In the genomic region with DNA sequence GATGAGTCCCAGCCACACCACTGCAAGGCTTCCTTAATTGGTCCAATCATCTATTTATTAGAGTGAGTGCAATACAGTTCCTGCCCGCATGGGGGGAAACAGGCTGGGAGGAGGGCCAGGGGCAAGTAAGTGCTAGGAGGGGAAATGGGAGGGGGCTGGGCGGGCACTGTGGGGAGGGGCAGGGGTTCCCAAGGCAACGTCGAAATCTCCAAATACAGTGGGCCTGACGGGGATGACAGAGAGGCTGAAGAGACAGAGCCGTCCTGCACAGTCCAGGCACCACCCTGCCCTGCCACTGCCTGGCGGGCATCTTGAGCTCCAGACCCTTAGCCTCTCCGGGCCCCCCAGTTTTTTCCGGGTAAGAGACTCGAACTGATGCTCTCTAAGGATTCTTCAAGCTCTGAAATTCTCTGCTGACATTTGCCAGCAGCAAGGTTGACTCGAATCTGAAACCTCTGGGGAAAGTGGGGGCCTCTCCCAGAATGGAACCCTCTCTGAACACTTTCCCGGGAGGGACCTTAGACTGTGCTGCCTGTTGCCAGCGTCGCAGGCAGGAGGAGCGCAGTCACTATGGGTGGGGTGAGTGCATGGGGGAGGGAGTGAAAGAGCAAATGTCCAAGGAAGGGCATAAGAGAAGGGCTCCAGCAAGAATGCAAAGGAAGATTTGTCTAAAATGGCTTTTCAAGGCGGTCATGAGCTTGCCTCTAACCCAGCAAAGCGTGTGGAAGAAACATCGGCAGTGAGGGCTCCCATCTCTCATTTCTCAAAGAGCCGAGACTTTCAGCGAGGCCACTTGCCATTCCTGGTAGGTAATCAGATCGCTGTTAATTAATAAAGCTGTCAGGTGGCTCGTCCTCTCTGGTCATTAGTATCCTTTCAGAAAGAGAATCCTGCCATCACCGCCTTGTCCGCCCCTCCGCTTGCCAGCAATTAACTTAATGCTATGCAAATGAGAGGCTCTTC, we compare ENCODE assay signal across 7 cellular contexts.
DNase-seq lines count a peak whose midpoint lies in the region; ATAC-seq, FAIRE-seq and TF ChIP-seq lines count a peak whose summit lies in the region.

No MANE protein-coding gene starts in this region.

- TF ChIP-seq POLR2A in GM12891 (IDR thresholded peaks at IDR 0.05; ENCODE audit: low read depth, low read length) (no peak), endothelial cell of umbilical vein (IDR thresholded peaks at IDR 0.05; ENCODE audit: low read depth, low read length) (no peak)

- no peaks in the 10 kb centered on the region for H3K79me2 ChIP-seq in endothelial cell of umbilical vein (ENCODE audit: control insufficient read depth, insufficient read depth, low read length)

- H3K36me3 ChIP-seq in endothelial cell of umbilical vein (ENCODE audit: control insufficient read depth in 2 of 2, extremely low read depth in 1 of 2, insufficient read depth in 2 of 2, low read length in 2 of 2): no peaks in the 10 kb centered on the region
- no peaks in the 10 kb centered on the region for H3K36me3 ChIP-seq in mucosa of descending colon (ENCODE audit: low read depth)

- peaks cover 3% of the 10 kb centered on the region for H3K4me1 ChIP-seq in endothelial cell of umbilical vein (ENCODE audit: control insufficient read depth, extremely low read depth, insufficient read depth, low read length)
- peaks cover 12% of the 10 kb centered on the region for H3K4me1 ChIP-seq in mucosa of descending colon (ENCODE audit: low read depth)

- peak; percentile 31 to 55 for TF ChIP-seq CTCF in endothelial cell of umbilical vein (IDR thresholded peaks at IDR 0.05; ENCODE audit: extremely low read depth in 1 of 2, insufficient read depth in 1 of 2, low read depth in 1 of 2, low read length in 2 of 2)
- peak; percentile 22 for TF ChIP-seq CTCF in mucosa of descending colon (IDR thresholded peaks at IDR 0.05)

- peak; percentile 55 for ATAC-seq in HG02981 (IDR thresholded peaks at IDR 0.05; ENCODE audit: unreplicated experiment)
- peak; percentile 81 for ATAC-seq in mucosa of descending colon

- POLR2A ChIA-PET in endothelial cell of umbilical vein (lab: Charles Lee): no interaction called here

- H3K9me1 ChIP-seq in endothelial cell of umbilical vein (replicated peaks; ENCODE audit: control insufficient read depth, extremely low read depth, insufficient read depth, low read length): no peaks in the 10 kb centered on the region

- dilution Hi-C loops in endothelial cell of umbilical vein (cut with MboI; ENCODE audit: extremely low pct_ligation_motif_present, low sequenced_read_pairs): no loop called here

- peak; percentile 89 for FAIRE-seq in GM12891 (lab: Jason Lieb, UNC)
- FAIRE-seq in endothelial cell of umbilical vein (lab: Jason Lieb, UNC): peak; percentile 88

- DNase-seq in GM12891 (ENCODE audit: insufficient read length, low spot score) (peak; percentile 54), NCI-H526 (lab: John Stamatoyannopoulos, UW) (peak; percentile 43 to 73), endothelial cell of umbilical vein (ENCODE audit: low read depth, low spot score) (peak; percentile 68), mucosa of descending colon (peak; percentile 67 to 70 (median 69))
- peak; percentile 31 to 48 for DNase-seq in activated CD8-positive, alpha-beta memory T cell treated with anti-CD3 and anti-CD28 coated beads for 4 hours (ENCODE audit: low read depth in 2 of 2)
- DNase-seq in stimulated activated CD8-positive, alpha-beta memory T cell treated with anti-CD3 and anti-CD28 coated beads, Interleukin-7, amount 100 ng/mL, for 24 hours (ENCODE audit: low read depth): peak; percentile 28

- no peaks in the 10 kb centered on the region for H3K9me3 ChIP-seq in endothelial cell of umbilical vein (replicated peaks; ENCODE audit: control insufficient read depth, insufficient read depth, low read length)
- no peaks in the 10 kb centered on the region for H3K9me3 ChIP-seq in mucosa of descending colon

- peak overlapping the region; percentile 97 for H2AFZ ChIP-seq in endothelial cell of umbilical vein (ENCODE audit: low read depth, low read length)

- H4K20me1 ChIP-seq in endothelial cell of umbilical vein (replicated peaks; ENCODE audit: control insufficient read depth, extremely low read depth, insufficient read depth, low read length): no peaks in the 10 kb centered on the region

- peak overlapping the region; percentile 61 for H3K27ac ChIP-seq in endothelial cell of umbilical vein (ENCODE audit: insufficient read depth, low read depth, low read length)

- BruUV-seq in endothelial cell of umbilical vein (replicated peaks; lab: Mats Ljungman, UMichigan): TSS peak; percentile 96

- H3K4me2 ChIP-seq in endothelial cell of umbilical vein (ENCODE audit: insufficient read depth, low read length): peak overlapping the region; percentile 93

- intact Hi-C loops in endothelial cell of umbilical vein (cut with micrococcal nuclease): no loop called here
- intact Hi-C loops in mucosa of descending colon (cut with DNase I, micrococcal nuclease): no loop called here

- H3K4me3 ChIP-seq in endothelial cell of umbilical vein (replicated peaks in 1 of 3; ENCODE audit: insufficient read depth in 1 of 3, low read depth in 1 of 3, low read length in 3 of 3) (peak overlapping the region; percentile 83 to 95 (median 91)), mucosa of descending colon (peak overlapping the region; percentile 39)

- CTCF ChIA-PET in endothelial cell of umbilical vein (lab: Charles Lee): interaction anchor here (0.6 to 2.1 kb wide), 23 partner anchors 9 to 355 kb away, joined by 3 to 26 read pairs (median 4); partner anchors contain the start of genes DDX31 and GTF3C4

- peaks cover 0 to 11% of the 10 kb centered on the region in 2 experiments for H3K27me3 ChIP-seq in endothelial cell of umbilical vein (ENCODE audit: control insufficient read depth in 2 of 2, insufficient read depth in 2 of 2, low read length in 2 of 2)

- peak overlapping the region; percentile 82 for H3K9ac ChIP-seq in endothelial cell of umbilical vein (replicated peaks; ENCODE audit: extremely low read depth, insufficient read depth, low read length)

TF ChIP-seq in GM12891, 5 proteins besides CTCF, POLR2A, EP300 and RAD21:
- TF ChIP-seq TAF1 (IDR thresholded peaks at IDR 0.05; ENCODE audit: low read depth, low read length) (no peak), POU2F2 (IDR thresholded peaks at IDR 0.05; ENCODE audit: low read depth, low read length) (no peak; the same call in 1 of the 2 replicates), PAX5 (IDR thresholded peaks at IDR 0.05; ENCODE audit: insufficient read depth, low read length, severe bottlenecking) (no peak)

TF ChIP-seq in endothelial cell of umbilical vein, 7 proteins besides CTCF, POLR2A, EP300 and RAD21:
- TF ChIP-seq EZH2 (IDR thresholded peaks at IDR 0.05; ENCODE audit: borderline replicate concordance, low read depth, low read length, severe bottlenecking) (no peak), MYC (IDR thresholded peaks at IDR 0.05; ENCODE audit: low read depth, low read length) (no peak), MAX (IDR thresholded peaks at IDR 0.05; ENCODE audit: insufficient read depth, insufficient read length) (no peak), GATA2 (IDR thresholded peaks at IDR 0.05; ENCODE audit: insufficient read depth, insufficient read length, low read depth, low read length) (no peak), POLR2AphosphoS5 (IDR thresholded peaks at IDR 0.05; ENCODE audit: insufficient read depth, low read depth, low read length) (no peak), FOS (IDR thresholded peaks at IDR 0.05; ENCODE audit: borderline replicate concordance, insufficient read depth, low read length) (no peak), JUN (IDR thresholded peaks at IDR 0.05; ENCODE audit: borderline replicate concordance, insufficient read depth, insufficient read length, low read depth) (no peak)
TF ChIP-seq in endothelial cell of umbilical vein: peak in this region for 0.

Comparison
In these comparisons a context has a peak if more than half of its experiments do, and no peak if none do; other contexts are left out.
1. Peak in every context shown above with its lines: DNase-seq, ATAC-seq, H3K4me3 ChIP-seq and H3K27ac ChIP-seq.